14 cellular contexts compared by ENCODE assay signal in genomic region chrX:127317159-127317558, GRCh38.
DNase-seq lines count a peak whose midpoint lies in the region; ATAC-seq and TF ChIP-seq lines count a peak whose summit lies in the region.
"Had no signal": no experiment of that assay in that cellular context is flagged by ENCODE, and none has a peak within 500 bp of the region (broad histone marks: within the 10 kb centered on the region; RNA-seq: fewer than 3 reads in every experiment).

No MANE protein-coding gene starts in this region.

- no peaks in the 10 kb centered on the region for H3F3A ChIP-seq in GM23338 (replicated peaks; ENCODE audit: low read depth)
- H3F3A ChIP-seq in MM.1S (ENCODE audit: insufficient read depth, low read length) = no peaks in the 10 kb centered on the region

- no peak overlapping the region for H3K9ac ChIP-seq in MM.1S (ENCODE audit: low read length)
- H3K9ac ChIP-seq: KMS-11 had no signal

- H3K27me3 ChIP-seq in GM23338 (ENCODE audit: insufficient read depth) (no peaks in the 10 kb centered on the region), MM.1S (replicated peaks; ENCODE audit: insufficient read depth, low read length) (no peaks in the 10 kb centered on the region), RWPE2 (ENCODE audit: insufficient read depth, poor library complexity, severe bottlenecking) (no peaks in the 10 kb centered on the region)
- H3K27me3 ChIP-seq: BE2C had no signal

- no peaks in the 10 kb centered on the region for H3K36me3 ChIP-seq in GM23338 (ENCODE audit: insufficient read depth)
- no peaks in the 10 kb centered on the region for H3K36me3 ChIP-seq in MM.1S (replicated peaks; ENCODE audit: insufficient read depth, low read length)
- H3K36me3 ChIP-seq in RWPE2 (ENCODE audit: low read depth) = no peaks in the 10 kb centered on the region
- H3K36me3 ChIP-seq: BE2C had no signal

- H2AFZ ChIP-seq in GM23338 (no peak overlapping the region), MM.1S (ENCODE audit: low read length) (no peak overlapping the region)

- no peak for ATAC-seq in GM23338
- ATAC-seq in RWPE2 (ENCODE audit: low read depth) = peak; percentile 63; the same call in 2 of the 3 replicates
- ATAC-seq in HG03045 (IDR thresholded peaks at IDR 0.05; ENCODE audit: unreplicated experiment) = no peak

- DNase-seq in Caki2 (ENCODE audit: low read depth) = peak; percentile 1
- DNase-seq in GM23338 (ENCODE audit: low spot score) = peak; percentile 0
- DNase-seq in MM.1S = peak; percentile 32
- no peak for DNase-seq in RWPE2 (ENCODE audit: low spot score)
- no peak for DNase-seq in occipital lobe (lab: John Stamatoyannopoulos, UW)
- no peak for DNase-seq in C1 segment of cervical spinal cord (lab: John Stamatoyannopoulos, UW)
- DNase-seq: ACHN; BE2C; Caco-2; CD4-positive, alpha-beta T cell; HCEC 1CT had no signal

- no peak overlapping the region for H3K27ac ChIP-seq in GM23338 (ENCODE audit: low read depth)
- H3K27ac ChIP-seq in MM.1S (ENCODE audit: low read length) = no peak overlapping the region
- H3K27ac ChIP-seq in RWPE2 (ENCODE audit: poor library complexity, severe bottlenecking) = no peak overlapping the region
- H3K27ac ChIP-seq: C4-2B, KMS-11 had no signal

- H3K4me3 ChIP-seq in GM23338 (no peak overlapping the region), MM.1S (ENCODE audit: low read length) (no peak overlapping the region), RWPE2 (ENCODE audit: severe bottlenecking) (no peak overlapping the region)

- no peaks in the 10 kb centered on the region for H4K20me1 ChIP-seq in GM23338 (replicated peaks; ENCODE audit: insufficient read depth)
- H4K20me1 ChIP-seq in MM.1S (ENCODE audit: insufficient read depth, low read length) = no peaks in the 10 kb centered on the region

- H3K9me2 ChIP-seq in GM23338 (ENCODE audit: insufficient read depth) (no peaks in the 10 kb centered on the region), MM.1S (replicated peaks; ENCODE audit: insufficient read depth, low read length) (no peaks in the 10 kb centered on the region)

- H3K9me3 ChIP-seq in MM.1S (replicated peaks; ENCODE audit: insufficient read depth, low read length) (no peaks in the 10 kb centered on the region), RWPE2 (ENCODE audit: severe bottlenecking) (no peaks in the 10 kb centered on the region)
- H3K9me3 ChIP-seq: BE2C, Caco-2 had no signal

- no peaks in the 10 kb centered on the region for H3K27me3 Mint-ChIP-seq in GM23338 (ENCODE audit: insufficient read depth, low read depth, poor library complexity)
- H3K27me3 Mint-ChIP-seq: CD4-positive, alpha-beta T cell had no signal

- H3K4me1 Mint-ChIP-seq in GM23338 = no peaks in the 10 kb centered on the region

- in situ Hi-C loops in Caki2 (cut with HindIII; ENCODE audit: low pct_unique_long_range_greater_than_20kb, low sequenced_read_pairs) = no loop called here

- no peaks in the 10 kb centered on the region for H3K4me1 ChIP-seq in GM23338 (ENCODE audit: insufficient read depth)
- H3K4me1 ChIP-seq in MM.1S (ENCODE audit: low read length) = no peaks in the 10 kb centered on the region
- H3K4me1 ChIP-seq in RWPE2 (ENCODE audit: insufficient read depth, poor library complexity, severe bottlenecking) = no peaks in the 10 kb centered on the region
- H3K4me1 ChIP-seq: BE2C, Caco-2 had no signal

- H3K4me2 ChIP-seq in GM23338 (no peak overlapping the region), MM.1S (ENCODE audit: low read depth, low read length) (no peak overlapping the region)
- H3K4me2 ChIP-seq: KMS-11 had no signal

- H3K27ac Mint-ChIP-seq in GM23338 = no peak overlapping the region
- H3K27ac Mint-ChIP-seq: CD4-positive, alpha-beta T cell had no signal

- no peaks in the 10 kb centered on the region; the same call in 2 of the 3 replicates for H3K9me3 Mint-ChIP-seq in GM23338
- H3K9me3 Mint-ChIP-seq: CD4-positive, alpha-beta T cell had no signal

- no peak for TF ChIP-seq CTCF in GM23338 (conservative IDR thresholded peaks at IDR 0.05; ENCODE audit: low read depth in 2 of 2)
- no peak for TF ChIP-seq CTCF in MM.1S (IDR thresholded peaks at IDR 0.05; ENCODE audit: low read length)
- TF ChIP-seq CTCF in RWPE2 (IDR thresholded peaks at IDR 0.05; ENCODE audit: poor library complexity, severe bottlenecking) = no peak

- H3K4me3 Mint-ChIP-seq in GM23338 = no peak overlapping the region
- H3K4me3 Mint-ChIP-seq: CD4-positive, alpha-beta T cell had no signal

- no peaks in the 10 kb centered on the region for H3K79me2 ChIP-seq in GM23338 (replicated peaks; ENCODE audit: insufficient read depth)
- H3K79me2 ChIP-seq in MM.1S (ENCODE audit: low read length) = no peaks in the 10 kb centered on the region

- H3K36me3 Mint-ChIP-seq in GM23338 (ENCODE audit: low read depth) = no peaks in the 10 kb centered on the region

TF ChIP-seq in GM23338, 12 proteins besides CTCF, POLR2A, EP300 and RAD21 (continues in another document):
- TF ChIP-seq ZNF331 (CRISPR knock-in tag; IDR thresholded peaks at IDR 0.05; ENCODE audit: low read depth) = no peak
- no peak for TF ChIP-seq REST (IDR thresholded peaks at IDR 0.05; ENCODE audit: unreplicated experiment)
- no peak for TF ChIP-seq ZNF114 (CRISPR knock-in tag; IDR thresholded peaks at IDR 0.05)

Comparison
In these comparisons a context has a peak if more than half of its experiments do, and no peak if none do; other contexts are left out.
1. DNase-seq: peak in Caki2 (single experiment), GM23338 (single experiment) and MM.1S (single experiment); none in RWPE2 (single experiment), occipital lobe (single experiment) and C1 segment of cervical spinal cord (0 of 14).